In the genomic region with DNA sequence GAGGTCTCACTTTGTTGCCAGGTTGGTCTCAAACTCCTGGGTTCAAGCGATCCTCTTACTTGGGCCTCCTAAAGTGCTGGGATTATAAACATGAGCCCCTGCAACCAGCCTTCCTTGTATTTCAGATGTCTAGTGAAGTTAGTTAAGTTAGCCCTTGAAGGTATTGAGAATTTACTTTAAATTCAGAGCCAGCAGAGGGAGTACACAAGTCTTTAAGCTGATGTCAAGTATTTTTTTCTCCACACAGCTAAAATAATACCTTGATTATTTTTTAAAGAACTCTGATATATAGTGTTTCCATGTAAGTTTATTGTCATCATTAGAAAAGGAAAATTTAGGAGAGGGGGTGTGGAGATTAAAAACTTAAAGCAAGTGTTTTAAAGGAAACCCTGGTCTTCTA, we compare ENCODE assay signal across 16 cellular contexts. TPM values are rescaled to one million over a fixed set of nuclear protein-coding genes. Genes with fewer than 3 reads are reported as not detected.
DNase-seq lines count a peak whose midpoint lies in the region; ATAC-seq, FAIRE-seq and TF ChIP-seq lines count a peak whose summit lies in the region.
"Had no signal": no experiment of that assay in that cellular context is flagged by ENCODE, and none has a peak within 500 bp of the region (broad histone marks: within the 10 kb centered on the region; RNA-seq: fewer than 3 reads in every experiment).

No MANE protein-coding gene starts in this region.

- peaks cover 35% of the 10 kb centered on the region for H3K36me3 ChIP-seq in OCI-LY1 (ENCODE audit: insufficient read depth, low read length)
- peaks cover 48% of the 10 kb centered on the region for H3K36me3 ChIP-seq in endodermal cell (ENCODE audit: control insufficient read depth, insufficient read depth, low read length)

- no peak overlapping the region for H3K27ac Mint-ChIP-seq in endodermal cell
- no peak overlapping the region for H3K27ac Mint-ChIP-seq in type B pancreatic cell

- no peaks in the 10 kb centered on the region for H3K79me2 ChIP-seq in OCI-LY1 (ENCODE audit: insufficient read depth, low read length)

- H3K4me2 ChIP-seq in OCI-LY1 (ENCODE audit: low read length), result no peak overlapping the region

- FAIRE-seq in urothelium cell line (lab: Jason Lieb, UNC), result no peak

- peak; percentile 14 for DNase-seq in SIG-M5 treated with dmso at 0.1 percent for 504 hours (lab: John Stamatoyannopoulos, UW; ENCODE audit: unreplicated experiment)
- DNase-seq in SIG-M5 (lab: John Stamatoyannopoulos, UW), result no peak
- no peak for DNase-seq in endodermal cell
- DNase-seq in type B pancreatic cell (ENCODE audit: extremely low spot score, unreplicated experiment), result no peak
- DNase-seq in urothelium cell line (ENCODE audit: low spot score), result no peak
- DNase-seq: ACHN; activated CD4-positive, alpha-beta T cell treated with anti-CD3 and anti-CD28 coated beads for 1 hour; activated CD8-positive, alpha-beta memory T cell treated with anti-CD3 and anti-CD28 coated beads, Interleukin-2, amount 50 U/mL, for 4 hours; activated naive CD4-positive, alpha-beta T cell treated with Interleukin-2 at 50 U/mL for 16 hours; foreskin melanocyte; GOT3; NCI-H345; substantia nigra had no signal

- no peaks in the 10 kb centered on the region for H4K20me1 ChIP-seq in OCI-LY1 (ENCODE audit: insufficient read depth, low read length)

- H3K4me1 ChIP-seq in OCI-LY1 (ENCODE audit: insufficient read depth, low read length, severe bottlenecking) (peaks cover 23% of the 10 kb centered on the region), endodermal cell (ENCODE audit: control insufficient read depth, insufficient read depth, low read length) (no peaks in the 10 kb centered on the region)

- TF ChIP-seq CTCF in OCI-LY1 (IDR thresholded peaks at IDR 0.05; ENCODE audit: low read length) (peak; percentile 16; the same call in 1 of the 2 replicates), endodermal cell (conservative IDR thresholded peaks at IDR 0.05) (peak; percentile 54), type B pancreatic cell (conservative IDR thresholded peaks at IDR 0.05) (peak; percentile 41)

- H3K4me1 Mint-ChIP-seq in endodermal cell (no peaks in the 10 kb centered on the region), type B pancreatic cell (ENCODE audit: unreplicated experiment) (peaks cover 20% of the 10 kb centered on the region)

- no peak for ATAC-seq in HG02678 (IDR thresholded peaks at IDR 0.05; ENCODE audit: unreplicated experiment)
- no peak for ATAC-seq in GM21717 (IDR thresholded peaks at IDR 0.05; ENCODE audit: unreplicated experiment)

- H3K9ac ChIP-seq in OCI-LY1 (ENCODE audit: low read length) (no peak overlapping the region), endodermal cell (ENCODE audit: extremely low read depth, low read length, poor library complexity, severe bottlenecking) (no peak overlapping the region)

- no peak overlapping the region for H2AFZ ChIP-seq in OCI-LY1 (ENCODE audit: low read length)

- H3K9me3 ChIP-seq in OCI-LY1 (ENCODE audit: low read length), result no peaks in the 10 kb centered on the region
- H3K9me3 ChIP-seq in endodermal cell (ENCODE audit: control insufficient read depth, low read length), result no peaks in the 10 kb centered on the region

- 90% methylated on average over 1 of the region's 1 CpG; no CpG with 5 or more reads in 1 of the 2 experiments for WGBS in endodermal cell (ENCODE audit: insufficient coverage in 1 of 2, insufficient read length in 1 of 2), 2 experiments

- no peaks in the 10 kb centered on the region for H3K9me2 ChIP-seq in OCI-LY1 (ENCODE audit: low read depth, low read length)

- H3K4me3 ChIP-seq in OCI-LY1 (ENCODE audit: low read depth, low read length, poor library complexity, severe bottlenecking) (no peak overlapping the region), endodermal cell (ENCODE audit: low read length) (no peak overlapping the region)

- no peak overlapping the region for H3K27ac ChIP-seq in OCI-LY1 (ENCODE audit: low read depth, low read length, poor library complexity, severe bottlenecking)
- no peak overlapping the region for H3K27ac ChIP-seq in endodermal cell (ENCODE audit: low read depth, low read length)

- peaks cover 46% of the 10 kb centered on the region for H3K36me3 Mint-ChIP-seq in endodermal cell (ENCODE audit: low read depth)
- peaks cover 38% of the 10 kb centered on the region for H3K36me3 Mint-ChIP-seq in type B pancreatic cell

- no peaks in the 10 kb centered on the region for H3K27me3 ChIP-seq in OCI-LY1 (ENCODE audit: insufficient read depth, low read length)
- no peaks in the 10 kb centered on the region for H3K27me3 ChIP-seq in endodermal cell (ENCODE audit: control insufficient read depth, insufficient read depth, low read length, poor library complexity, severe bottlenecking)

- H3K9me3 Mint-ChIP-seq in endodermal cell, result no peaks in the 10 kb centered on the region
- H3K9me3 Mint-ChIP-seq in type B pancreatic cell, result no peaks in the 10 kb centered on the region

- H3K4me3 Mint-ChIP-seq in endodermal cell, result no peak overlapping the region
- H3K4me3 Mint-ChIP-seq in type B pancreatic cell, result no peak overlapping the region

- H3K27me3 Mint-ChIP-seq in endodermal cell (ENCODE audit: insufficient read depth) (no peaks in the 10 kb centered on the region), type B pancreatic cell (no peaks in the 10 kb centered on the region)

- peaks cover 4% of the 10 kb centered on the region; the same call in 1 of the 2 replicates for H3F3A ChIP-seq in OCI-LY1 (ENCODE audit: insufficient read depth, low read length)

RNA-seq across cellular contexts. Expression of gene FOXO3, which starts 9.8 kb away (rescaled TPM):
- total RNA-seq in endodermal cell, result 10 to 100 TPM; 16.4 to 20.3 TPM
- polyA plus RNA-seq in endodermal cell (2013, experiment 1 of 2), result 15.0 TPM
- 14.8 TPM for polyA plus RNA-seq in endodermal cell (2013, experiment 2 of 2)
- 30.4 and 43.3 TPM in 2 replicates for total RNA-seq in type B pancreatic cell (ENCODE audit: low replicate concordance)
